In genomic region chr15:89827821-89828220, GRCh38 we compare ENCODE assay signal across 17 cellular contexts. TPM values are rescaled to one million over a fixed set of nuclear protein-coding genes. Genes with fewer than 3 reads are reported as not detected.
DNase-seq lines count a peak whose midpoint lies in the region; ATAC-seq, FAIRE-seq and TF ChIP-seq lines count a peak whose summit lies in the region.
"Had no signal": no experiment of that assay in that cellular context is flagged by ENCODE, and none has a peak within 500 bp of the region (broad histone marks: within the 10 kb centered on the region; RNA-seq: fewer than 3 reads in every experiment).

No MANE protein-coding gene starts in this region.

- ATAC-seq in K562 (peak; percentile 16; the same call in 2 of the 3 replicates), left colon (peak; percentile 54), HG03280 (IDR thresholded peaks at IDR 0.05; ENCODE audit: unreplicated experiment) (no peak)

- TF ChIP-seq CTCF in CD14-positive monocyte (IDR thresholded peaks at IDR 0.05), result no peak
- no peak for TF ChIP-seq CTCF in K562 (IDR thresholded peaks at IDR 0.05 in 2 of 3, conservative IDR thresholded peaks at IDR 0.05 in 1 of 3; ENCODE audit: insufficient read depth in 2 of 3, low read depth in 1 of 3, low read length in 3 of 3)
- no peak for TF ChIP-seq CTCF in sigmoid colon (IDR thresholded peaks at IDR 0.05)
- TF ChIP-seq CTCF in glutamatergic neuron (IDR thresholded peaks at IDR 0.05; ENCODE audit: partially characterized antibody, unreplicated experiment), result no peak

- H3K36me3 ChIP-seq in K562 (ENCODE audit: control insufficient read depth, insufficient read depth, low read length) (peaks cover 8% of the 10 kb centered on the region; the same call in 1 of the 3 replicates), sigmoid colon (peaks cover 0 to 11% (median 0%) of the 10 kb centered on the region in 4 donors)

- H4K20me1 ChIP-seq in K562 (replicated peaks; ENCODE audit: control insufficient read depth, insufficient read depth, low read length), result no peaks in the 10 kb centered on the region

- H3K4me1 Mint-ChIP-seq in CD14-positive monocyte (peaks cover 74% of the 10 kb centered on the region), glutamatergic neuron (ENCODE audit: low read depth, unreplicated experiment) (peaks cover 6% of the 10 kb centered on the region)

- no peak overlapping the region for H3K4me3 ChIP-seq in K562
- H3K4me3 ChIP-seq in sigmoid colon, result no peak overlapping the region
- H3K4me3 ChIP-seq: adrenal gland, dorsolateral prefrontal cortex, SJCRH30 had no signal

- H3K9me1 ChIP-seq in K562 (ENCODE audit: control insufficient read depth, insufficient read depth, low read length), result no peaks in the 10 kb centered on the region

- H3K27me3 ChIP-seq in K562 (ENCODE audit: control insufficient read depth in 2 of 2, insufficient read depth in 2 of 2, low read length in 2 of 2) (no peaks in the 10 kb centered on the region), sigmoid colon (peaks cover 0 to 3% (median 0%) of the 10 kb centered on the region in 3 donors)
- H3K27me3 ChIP-seq: adrenal gland, dorsolateral prefrontal cortex, SJCRH30 had no signal

- DNase-seq in CD14-positive monocyte (ENCODE audit: low spot score), result no peak
- no peak for DNase-seq in K562 (ENCODE audit: extremely low read depth in 1 of 4, low spot score in 3 of 4)
- DNase-seq in left colon, result no peak
- no peak for DNase-seq in sigmoid colon
- no peak for DNase-seq in SW480 (ENCODE audit: low spot score)
- no peak for DNase-seq in erythroblast (lab: John Stamatoyannopoulos, UW)
- DNase-seq in glutamatergic neuron, result no peak
- DNase-seq: activated CD4-positive, CD25-positive, alpha-beta regulatory T cell; activated CD8-positive, alpha-beta memory T cell treated with anti-CD3 and anti-CD28 coated beads, Interleukin-2, amount 50 U/mL, for 48 hours; DMS79; dorsolateral prefrontal cortex; foreskin melanocyte; SJCRH30 had no signal

- intact Hi-C loops in CD14-positive monocyte (cut with micrococcal nuclease), result no loop called here
- intact Hi-C loops in K562 (cut with micrococcal nuclease), result no loop called here
- intact Hi-C loops in left colon (cut with DNase I, micrococcal nuclease), result no loop called here
- intact Hi-C loops in sigmoid colon (cut with DNase I), result no loop called here

- H3K4me2 ChIP-seq in K562 (ENCODE audit: insufficient read depth, low read length), result no peak overlapping the region

- TF ChIP-seq EP300 in K562 (IDR thresholded peaks at IDR 0.05; ENCODE audit: low read length) (no peak), sigmoid colon (IDR thresholded peaks at IDR 0.05) (no peak)

- in situ Hi-C loops in K562 (cut with MboI), result no loop called here

- H3K9ac ChIP-seq in K562 (ENCODE audit: insufficient read depth in 1 of 2, low read depth in 2 of 2, low read length in 2 of 2), result peak overlapping the region in 1 of 2 experiments; percentile 77; a peak in 2 of 4 replicates

- 50% methylated on average over 5 of the region's 5 CpGs for WGBS in K562 (ENCODE audit: insufficient coverage, low coverage, missing lambda C conversion rate)
- WGBS in sigmoid colon, 2 donors, result 71 to 89% methylated on average over 5 of the region's 5 CpGs

- H3K27ac ChIP-seq in K562 (ENCODE audit: extremely low read depth, low read depth, low read length), result no peak overlapping the region
- H3K27ac ChIP-seq in sigmoid colon, result peak overlapping the region; percentile 6 to 58 (median 28)
- H3K27ac ChIP-seq: SJCRH30 had no signal

- H3K9me3 ChIP-seq in K562 (replicated peaks; ENCODE audit: control insufficient read depth, insufficient read depth, low read depth, low read length) (no peaks in the 10 kb centered on the region), sigmoid colon (no peaks in the 10 kb centered on the region)
- H3K9me3 ChIP-seq: adrenal gland, SJCRH30 had no signal

- H3K4me1 ChIP-seq in K562 (replicated peaks in 1 of 2; ENCODE audit: control insufficient read depth in 2 of 2, insufficient read depth in 2 of 2, low read length in 2 of 2), result peaks cover 5 to 15% of the 10 kb centered on the region in 2 experiments; a peak in 4 of 5 replicates
- H3K4me1 ChIP-seq in sigmoid colon, result peaks cover 0 to 16% (median 15%) of the 10 kb centered on the region in 4 donors

- H3K79me2 ChIP-seq in K562 (ENCODE audit: control insufficient read depth, insufficient read depth, low read length), result no peaks in the 10 kb centered on the region

- POLR2A ChIA-PET in K562 (lab: Yijun Ruan, JAX), result interaction anchor here (0.6 to 1.3 kb wide), 3 partner anchors 9 to 36 kb away, joined by 3 to 6 read pairs (median 4); no protein-coding TSS in a partner anchor

- no peak overlapping the region; the same call in 1 of the 2 replicates for H2AFZ ChIP-seq in K562 (ENCODE audit: low read depth, low read length)

- H3K9me3 Mint-ChIP-seq in CD14-positive monocyte (peaks cover 0 to 2% (median 0%) of the 10 kb centered on the region in 7 donors), glutamatergic neuron (ENCODE audit: unreplicated experiment) (peaks cover 3% of the 10 kb centered on the region)

- BruUV-seq in K562 (replicated peaks; lab: Mats Ljungman, UMichigan), result no TSS peak

- CTCF ChIA-PET in K562 (lab: Yijun Ruan, JAX; ENCODE audit: low intra/inter-chr PET ratio), result no interaction called here

- no peak for TF ChIP-seq POLR2A in K562 (conservative IDR thresholded peaks at IDR 0.05)
- TF ChIP-seq POLR2A in sigmoid colon (IDR thresholded peaks at IDR 0.05), result no peak
- TF ChIP-seq POLR2A in erythroblast (IDR thresholded peaks at IDR 0.05; ENCODE audit: low read length), result no peak

- H3K36me3 Mint-ChIP-seq in CD14-positive monocyte (peaks cover 28 to 49% of the 10 kb centered on the region in 2 donors), glutamatergic neuron (ENCODE audit: unreplicated experiment) (no peaks in the 10 kb centered on the region)

- TF ChIP-seq RAD21 in K562 (CRISPR knock-in tag; conservative IDR thresholded peaks at IDR 0.05 in 1 of 2, IDR thresholded peaks at IDR 0.05 in 1 of 2), result no peak

- H3K4me3 Mint-ChIP-seq in CD14-positive monocyte (no peak overlapping the region), glutamatergic neuron (ENCODE audit: unreplicated experiment) (no peak overlapping the region)

- peaks cover 1 to 5% (median 4%) of the 10 kb centered on the region in 3 donors for H3K27me3 Mint-ChIP-seq in CD14-positive monocyte (ENCODE audit: low read depth in 3 of 3)
- H3K27me3 Mint-ChIP-seq in glutamatergic neuron (ENCODE audit: unreplicated experiment), result peaks cover 3% of the 10 kb centered on the region

- peak overlapping the region; percentile 46 to 100 (median 99) for H3K27ac Mint-ChIP-seq in CD14-positive monocyte
- no peak overlapping the region for H3K27ac Mint-ChIP-seq in glutamatergic neuron (ENCODE audit: unreplicated experiment)

- no peak for FAIRE-seq in K562 (lab: Jason Lieb, UNC)
- FAIRE-seq: islet of Langerhans had no signal

TF ChIP-seq in K562, 482 proteins besides CTCF, POLR2A, EP300 and RAD21:
- TF ChIP-seq ZNF232 (CRISPR knock-in tag; IDR thresholded peaks at IDR 0.05), result no peak

RNA-seq across cellular contexts. Expression of gene ANPEP, which starts 13.2 kb away (rescaled TPM):
- polyA plus RNA-seq in CD14-positive monocyte (100 to 1,000 TPM in 1 of 2 donors, 10 to 100 TPM in 1; 58.4 to 108 TPM), K562 (2011; rRNA removed) (0.43 and 2.0 TPM in 2 replicates), K562 (2014; fragmentation: Illumina TruSeq; extraction: Trizol) (4.0 and 4.2 TPM in 2 replicates), K562 (2014; fragmentation: Nextera tagmentation; extraction: Ambion mirVana) (under 1 TPM; 0.23 to 0.27 TPM), K562 (2014; rRNA removed) (4.7 and 8.9 TPM in 2 replicates), sigmoid colon (100 to 1,000 TPM; 108 to 229 (median 166) TPM)
- 2.9 and 3.1 TPM in 2 replicates for total RNA-seq in K562 (2011; cell fraction: chromatin; rRNA removed; ENCODE audit: low replicate concordance)
- total RNA-seq in K562 (2011; cell fraction: nucleolus; rRNA removed), result 1.2 and 1.8 TPM in 2 replicates
- 1.5 and 2.5 TPM in 2 replicates for total RNA-seq in K562 (2011; cell fraction: nucleoplasm; rRNA removed)
- total RNA-seq in K562 (2014; rRNA removed) (1.0 and 1.8 TPM in 2 replicates), K562 (2014; rRNA removed; fragmentation: Illumina TruSeq; extraction: Trizol) (1.1 and 1.3 TPM in 2 replicates), K562 (2015; rRNA removed; fragmentation: Illumina TruSeq; extraction: Trizol) (2.5 and 2.6 TPM in 2 replicates), K562 (2021) (4.8 and 5.7 TPM in 2 replicates), left colon (100 to 1,000 TPM; 439 to 623 TPM), sigmoid colon (10 to 100 TPM in 1 of 4 donors, 1 to 10 TPM in 3; 4.4 to 24.6 (median 6.2) TPM), glutamatergic neuron (ENCODE audit: unreplicated experiment) (1.9 TPM)
- polyA plus RNA-seq in K562 (2011; cell fraction: cytosol; rRNA removed), result 0.63 and 1.5 TPM in 2 replicates
- polyA plus RNA-seq in K562 (2011; cell fraction: nucleus; rRNA removed), result 3.6 and 6.0 TPM in 2 replicates
- polyA plus RNA-seq in K562 (2012), result 6.6 and 17.5 TPM in 2 replicates
- polyA minus RNA-seq in K562 (2011; rRNA and poly(A)+ RNA removed), result 0.30 and 0.67 TPM in 2 replicates
- 0.95 and 3.6 TPM in 2 replicates for polyA minus RNA-seq in K562 (2011; cell fraction: cytosol; rRNA and poly(A)+ RNA removed)
- polyA minus RNA-seq in K562 (2011; cell fraction: nucleus; rRNA and poly(A)+ RNA removed), result 0.67 and 0.78 TPM in 2 replicates
- polyA plus RNA-seq: neural cell had no signal

RNA-seq across cellular contexts. Expression of gene MESP2, which starts 51.7 kb away (rescaled TPM):
- polyA plus RNA-seq in CD14-positive monocyte (under 1 TPM in 1 of 2 donors, not detected in 1; 0.67 TPM), K562 (2011; rRNA removed) (0.08 and 0.14 TPM in 2 replicates), K562 (2014; fragmentation: Illumina TruSeq; extraction: Trizol) (0.55 and 0.70 TPM in 2 replicates), K562 (2014; fragmentation: Nextera tagmentation; extraction: Ambion mirVana) (under 1 TPM; 0.11 to 0.13 TPM), K562 (2014; rRNA removed) (0.37 and 0.47 TPM in 2 replicates), sigmoid colon (1 to 10 TPM in 2 of 3 donors, not detected in 1; 1.3 to 1.8 TPM)
- not detected in 2 replicates for total RNA-seq in K562 (2011; cell fraction: chromatin; rRNA removed; ENCODE audit: low replicate concordance)
- total RNA-seq in K562 (2011; cell fraction: nucleolus; rRNA removed), result not detected in 2 replicates
- not detected in 2 replicates for total RNA-seq in K562 (2011; cell fraction: nucleoplasm; rRNA removed)
- total RNA-seq in K562 (2014; rRNA removed) (0.82 and 1.1 TPM in 2 replicates), K562 (2014; rRNA removed; fragmentation: Illumina TruSeq; extraction: Trizol) (0.41 and 0.51 TPM in 2 replicates), K562 (2015; rRNA removed; fragmentation: Illumina TruSeq; extraction: Trizol) (0.29 and 0.45 TPM in 2 replicates), K562 (2021) (0.47 and 0.66 TPM in 2 replicates), left colon (1 to 10 TPM in 1 of 2 donors, under 1 TPM in 1; 0.84 to 1.0 TPM), sigmoid colon (not detected), glutamatergic neuron (ENCODE audit: unreplicated experiment) (not detected)
- 0.18 and 0.22 TPM in 2 replicates for polyA plus RNA-seq in K562 (2011; cell fraction: cytosol; rRNA removed)
- 0.10 and 0.56 TPM in 2 replicates for polyA plus RNA-seq in K562 (2011; cell fraction: nucleus; rRNA removed)
- polyA plus RNA-seq in K562 (2012), result 0.39 and 0.48 TPM in 2 replicates
- polyA minus RNA-seq in K562 (2011; rRNA and poly(A)+ RNA removed), result not detected in 2 replicates
- not detected in 2 replicates for polyA minus RNA-seq in K562 (2011; cell fraction: cytosol; rRNA and poly(A)+ RNA removed)
- not detected in 2 replicates for polyA minus RNA-seq in K562 (2011; cell fraction: nucleus; rRNA and poly(A)+ RNA removed)
- total RNA-seq: SJCRH30 had no signal
- polyA plus RNA-seq: neural cell had no signal

Comparison
In these comparisons a context has a peak if more than half of its experiments do, and no peak if none do; other contexts are left out.
1. RNA of gene ANPEP, which starts 13.2 kb away (total RNA-seq): 439 to 623 TPM in left colon; 4.4 to 24.6 TPM in sigmoid colon, 1.0 to 5.7 TPM in K562 and 1.9 TPM in glutamatergic neuron (single experiment); every median in the first group is over 10 times any median in the second.